Comparison of ENCODE assay signal across 10 cellular contexts in genomic region chr10:7045891-7046599, GRCh38.
DNase-seq lines count a peak whose midpoint lies in the region; ATAC-seq and TF ChIP-seq lines count a peak whose summit lies in the region.
"Had no signal": no experiment of that assay in that cellular context is flagged by ENCODE, and none has a peak within 500 bp of the region (broad histone marks: within the 10 kb centered on the region; RNA-seq: fewer than 3 reads in every experiment).

No MANE protein-coding gene starts in this region.

- H3K4me1 ChIP-seq in endodermal cell (ENCODE audit: control insufficient read depth, insufficient read depth, low read length), result no peaks in the 10 kb centered on the region

- H3K27ac ChIP-seq in endodermal cell (ENCODE audit: low read depth, low read length), result no peak overlapping the region

- 64 to 93% methylated on average over 3 to 4 of the region's 4 CpGs for WGBS in endodermal cell (ENCODE audit: insufficient coverage in 1 of 2, insufficient read length in 1 of 2), 2 experiments

- no peaks in the 10 kb centered on the region for H3K36me3 ChIP-seq in endodermal cell (ENCODE audit: control insufficient read depth, insufficient read depth, low read length)

- peaks cover 2% of the 10 kb centered on the region for H3K27me3 Mint-ChIP-seq in endodermal cell (ENCODE audit: insufficient read depth)

- H3K9me3 Mint-ChIP-seq in endodermal cell, result peaks cover 13% of the 10 kb centered on the region

- no peaks in the 10 kb centered on the region for H3K27me3 ChIP-seq in endodermal cell (ENCODE audit: control insufficient read depth, insufficient read depth, low read length, poor library complexity, severe bottlenecking)

- H3K4me3 Mint-ChIP-seq in endodermal cell, result no peak overlapping the region

- ATAC-seq in GM21360 (IDR thresholded peaks at IDR 0.05; ENCODE audit: unreplicated experiment), result peak; percentile 76
- ATAC-seq in HG03521 (IDR thresholded peaks at IDR 0.05; ENCODE audit: unreplicated experiment), result peak; percentile 80
- ATAC-seq: left ventricle myocardium superior had no signal

- H3K9me3 ChIP-seq in endodermal cell (ENCODE audit: control insufficient read depth, low read length), result peaks cover 5% of the 10 kb centered on the region

- no peaks in the 10 kb centered on the region for H3K36me3 Mint-ChIP-seq in endodermal cell (ENCODE audit: low read depth)

- no peaks in the 10 kb centered on the region for H3K4me1 Mint-ChIP-seq in endodermal cell

- TF ChIP-seq CTCF in GM12864 (IDR thresholded peaks at IDR 0.05; ENCODE audit: low read depth, low read length, missing control alignments) (no peak), GM13976 (IDR thresholded peaks at IDR 0.05; ENCODE audit: borderline replicate concordance, control extremely low read depth, extremely low read depth, insufficient read depth, missing control alignments) (no peak), endodermal cell (conservative IDR thresholded peaks at IDR 0.05) (no peak)

- peak; percentile 64 for DNase-seq in GM12864 (ENCODE audit: low read depth)
- peak; percentile 36 for DNase-seq in central memory CD4-positive, alpha-beta T cell
- DNase-seq in GM13976 (ENCODE audit: low spot score), result no peak
- no peak for DNase-seq in endodermal cell
- no peak for DNase-seq in NCI-H2227 (lab: John Stamatoyannopoulos, UW; ENCODE audit: unreplicated experiment)
- no peak for DNase-seq in DMS79 (lab: John Stamatoyannopoulos, UW)
- DNase-seq: IMR-90, left ventricle myocardium superior had no signal

- H3K9ac ChIP-seq in endodermal cell (ENCODE audit: extremely low read depth, low read length, poor library complexity, severe bottlenecking), result no peak overlapping the region

- no peak overlapping the region for H3K27ac Mint-ChIP-seq in endodermal cell

- H3K4me3 ChIP-seq in GM12864 (ENCODE audit: low read depth, low read length) (no peak overlapping the region), endodermal cell (ENCODE audit: low read length) (no peak overlapping the region)

- in situ Hi-C loops in GM13976 (cut with MboI; ENCODE audit: low sequenced_read_pairs, unreplicated experiment), result no loop called here

Comparison
In these comparisons a context has a peak if more than half of its experiments do, and no peak if none do; other contexts are left out.
1. DNase-seq: peak in GM12864 (single experiment) and central memory CD4-positive, alpha-beta T cell (single experiment); none in GM13976 (single experiment), endodermal cell (single experiment), NCI-H2227 (single experiment) and DMS79 (single experiment).